In genomic region chr22:21094911-21095772, GRCh38 we compare ENCODE assay signal across 37 cellular contexts. TPM values are rescaled to one million over a fixed set of nuclear protein-coding genes. Genes with fewer than 3 reads are reported as not detected.
"Had no signal": no experiment of that assay in that cellular context is flagged by ENCODE, and none has a peak within 500 bp of the region (broad histone marks: within the 10 kb centered on the region; RNA-seq: fewer than 3 reads in every experiment).

No MANE protein-coding gene starts in this region.

- H3K4me3 ChIP-seq: body of pancreas, coronary artery, esophagus squamous epithelium, gastroesophageal sphincter, heart right ventricle had no signal

- ATAC-seq: activated CD4-positive, CD25-positive, alpha-beta regulatory T cell treated with anti-CD3 and anti-CD28 coated beads, Interleukin-2, amount 50 U/mL, for 24 hours; activated CD8-positive, alpha-beta T cell treated with anti-CD3 and anti-CD28 coated beads for 36 hours; activated T-cell treated with anti-CD3 and anti-CD28 coated beads, Interleukin-2, amount 50 U/mL, for 4 hours; activated T-helper 17 cell treated with anti-CD3 and anti-CD28 coated beads, Interleukin-2, amount 50 U/mL, for 72 hours; body of pancreas; effector memory CD8-positive, alpha-beta T cell; gastroesophageal sphincter; heart right ventricle; T-helper 17 cell had no signal

- H3K36me3 ChIP-seq: esophagus squamous epithelium, gastroesophageal sphincter, heart right ventricle, WERI-Rb-1 had no signal

- H3K4me1 Mint-ChIP-seq: activated B cell treated with CpG ODN at 0.5 μM for 24 hours; activated T-helper 17 cell treated with anti-CD3 and anti-CD28 coated beads, Interleukin-2, amount 50 U/mL, for 72 hours; central memory CD8-positive, alpha-beta T cell; T-helper 17 cell had no signal

- H3K27me3 Mint-ChIP-seq: activated naive CD8-positive, alpha-beta T cell had no signal

- H3K36me3 Mint-ChIP-seq: activated naive CD8-positive, alpha-beta T cell had no signal

- H3K27me3 ChIP-seq: body of pancreas had no signal

- H3K4me1 ChIP-seq: esophagus squamous epithelium, gastroesophageal sphincter, heart right ventricle had no signal

- H3K4me3 Mint-ChIP-seq: activated B cell treated with CpG ODN at 0.5 μM for 24 hours; activated CD8-positive, alpha-beta T cell treated with anti-CD3 and anti-CD28 coated beads for 36 hours; activated naive CD8-positive, alpha-beta T cell; activated T-cell treated with anti-CD3 and anti-CD28 coated beads, Interleukin-2, amount 50 U/mL, for 4 hours; activated T-helper 17 cell treated with anti-CD3 and anti-CD28 coated beads, Interleukin-2, amount 50 U/mL, for 72 hours; central memory CD8-positive, alpha-beta T cell; dendritic cell treated with granulocyte-macrophage colony-stimulating factor and Interleukin-4, amounts not matched to agents 40 ng/mL and 50 ng/mL, for 4 days; effector memory CD8-positive, alpha-beta T cell; T-helper 17 cell; T-helper 2 cell treated with Interferon-gamma antibody and Interleukin-4, amounts not matched to agents 5 μg/mL and 100 μg/mL, for 36 hours had no signal

- H3K9me3 Mint-ChIP-seq: activated B cell treated with CpG ODN at 0.5 μM for 24 hours; activated CD8-positive, alpha-beta T cell treated with anti-CD3 and anti-CD28 coated beads for 36 hours; activated T-cell treated with anti-CD3 and anti-CD28 coated beads, Interleukin-2, amount 50 U/mL, for 4 hours; activated T-helper 17 cell treated with anti-CD3 and anti-CD28 coated beads, Interleukin-2, amount 50 U/mL, for 72 hours; central memory CD8-positive, alpha-beta T cell; dendritic cell treated with granulocyte-macrophage colony-stimulating factor and Interleukin-4, amounts not matched to agents 40 ng/mL and 50 ng/mL, for 4 days; effector memory CD8-positive, alpha-beta T cell; T-helper 2 cell treated with Interferon-gamma antibody and Interleukin-4, amounts not matched to agents 5 μg/mL and 100 μg/mL, for 36 hours had no signal

- H3K27ac Mint-ChIP-seq: activated B cell treated with CpG ODN at 0.5 μM for 24 hours; activated CD8-positive, alpha-beta T cell treated with anti-CD3 and anti-CD28 coated beads for 36 hours; activated naive CD8-positive, alpha-beta T cell; activated T-helper 17 cell treated with anti-CD3 and anti-CD28 coated beads, Interleukin-2, amount 50 U/mL, for 72 hours; dendritic cell treated with granulocyte-macrophage colony-stimulating factor and Interleukin-4, amounts not matched to agents 40 ng/mL and 50 ng/mL, for 4 days; effector memory CD8-positive, alpha-beta T cell; T-helper 17 cell; T-helper 2 cell treated with Interferon-gamma antibody and Interleukin-4, amounts not matched to agents 5 μg/mL and 100 μg/mL, for 36 hours had no signal

- H3K9me3 ChIP-seq: body of pancreas, esophagus squamous epithelium, gastroesophageal sphincter, heart right ventricle had no signal

- H3K27ac ChIP-seq: body of pancreas, coronary artery, esophagus squamous epithelium, gastroesophageal sphincter, heart right ventricle, WERI-Rb-1 had no signal

- DNase-seq: activated B cell treated with CpG ODN at 0.5 μM for 24 hours; activated CD4-positive, alpha-beta T cell treated with anti-CD3 and anti-CD28 coated beads for 48 hours; activated CD4-positive, alpha-beta T cell treated with anti-CD3 and anti-CD28 coated beads, Interleukin-2, amount 50 U/mL, for 1 hour; activated CD4-positive, alpha-beta T cell treated with anti-CD3 and anti-CD28 coated beads, Interleukin-2, amount 50 U/mL, for 48 hours; activated CD8-positive, alpha-beta memory T cell treated with anti-CD3 and anti-CD28 coated beads for 24 hours; activated CD8-positive, alpha-beta T cell treated with anti-CD3 and anti-CD28 coated beads for 36 hours; activated effector memory CD4-positive, alpha-beta T cell treated with Interleukin-2 at 50 U/mL for 16 hours; activated gamma-delta T cell treated with Interleukin-2 at 50 U/mL for 16 hours; activated naive CD4-positive, alpha-beta T cell treated with anti-CD3 and anti-CD28 coated beads, Interleukin-2, amount 50 U/mL, for 16 hours; activated naive CD4-positive, alpha-beta T cell treated with Interleukin-2 at 50 U/mL for 16 hours; activated T-cell treated with anti-CD3 and anti-CD28 coated beads, Interleukin-2, amount 50 U/mL, for 4 hours; amygdala; aorta; body of pancreas; effector CD4-positive, alpha-beta T cell; effector memory CD8-positive, alpha-beta T cell; erythroblast; esophagus squamous epithelium; foreskin melanocyte; heart right ventricle; T-helper 1 cell; T-helper 17 cell; T1000; WERI-Rb-1 had no signal

RNA-seq across cellular contexts. Expression of gene LRRC74B, which starts 49.4 kb away (rescaled TPM):
- total RNA-seq: activated B cell treated with CpG ODN at 0.5 μM for 24 hours; activated CD8-positive, alpha-beta T cell treated with anti-CD3 and anti-CD28 coated beads for 36 hours; activated T-cell treated with anti-CD3 and anti-CD28 coated beads, Interleukin-2, amount 50 U/mL, for 4 hours; activated T-helper 17 cell treated with anti-CD3 and anti-CD28 coated beads, Interleukin-2, amount 50 U/mL, for 72 hours; aorta; body of pancreas; cerebellum; fibroblast of lung; fibroblast of villous mesenchyme; gastroesophageal sphincter; glomerular endothelial cell; heart right ventricle had no signal
- polyA plus RNA-seq: adipose tissue, fibroblast of lung, heart right ventricle had no signal
